In the genomic region with DNA sequence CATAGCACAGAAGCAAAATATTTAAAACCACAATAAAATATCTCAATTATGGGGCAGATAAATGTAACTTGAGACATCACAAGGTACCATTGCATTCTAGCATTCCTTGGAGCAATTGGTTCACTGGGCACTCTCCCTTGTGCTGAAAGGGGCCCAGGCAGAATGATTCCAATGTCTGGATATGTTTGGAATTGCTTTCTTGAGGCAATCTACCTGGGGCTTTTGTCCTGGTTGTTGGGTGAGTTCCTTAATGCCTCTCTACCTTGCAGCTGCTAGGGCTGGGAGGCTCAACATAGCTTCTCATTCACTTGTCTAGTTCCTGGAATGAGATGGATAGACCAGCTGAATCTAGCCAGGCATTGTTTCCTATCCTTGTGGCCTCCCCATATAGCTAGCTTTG, we compare ENCODE assay signal across 19 cellular contexts.
"Had no signal": no experiment of that assay in that cellular context is flagged by ENCODE, and none has a peak within 500 bp of the region (broad histone marks: within the 10 kb centered on the region; RNA-seq: fewer than 3 reads in every experiment).

No MANE protein-coding gene starts in this region.

- H3K4me3 ChIP-seq: coronary artery, esophagus muscularis mucosa, gastroesophageal sphincter, heart left ventricle, hepatocyte, left lung, lower lobe of right lung had no signal

- H3K9me3 Mint-ChIP-seq: dendritic cell treated with granulocyte-macrophage colony-stimulating factor and Interleukin-4, amounts not matched to agents 40 ng/mL and 50 ng/mL, for 4 days; endodermal cell had no signal

- H3K4me1 ChIP-seq: esophagus muscularis mucosa, foreskin keratinocyte, gastroesophageal sphincter, heart left ventricle, left lung, lower lobe of right lung had no signal

- H3K27me3 ChIP-seq: esophagus muscularis mucosa, foreskin keratinocyte, gastroesophageal sphincter, heart left ventricle, hepatocyte, left lung had no signal

- DNase-seq: effector CD8-positive, alpha-beta T cell; effector memory CD8-positive, alpha-beta T cell; endodermal cell; foreskin keratinocyte; heart left ventricle; hypothalamus; immature natural killer cell; left cardiac atrium; left lung; left ventricle myocardium superior; lower lobe of right lung; mesenchymal stem cell; midbrain; naive thymus-derived CD4-positive, alpha-beta T cell had no signal

- H3K4me1 Mint-ChIP-seq: endodermal cell; immature natural killer cell; naive thymus-derived CD4-positive, alpha-beta T cell had no signal

- H3K9me3 ChIP-seq: esophagus muscularis mucosa, gastroesophageal sphincter, heart left ventricle, left lung, lower lobe of right lung had no signal

- H3K27me3 Mint-ChIP-seq: dendritic cell treated with granulocyte-macrophage colony-stimulating factor and Interleukin-4, amounts not matched to agents 40 ng/mL and 50 ng/mL, for 4 days; effector memory CD8-positive, alpha-beta T cell had no signal

- H3K36me3 Mint-ChIP-seq: immature natural killer cell; naive thymus-derived CD4-positive, alpha-beta T cell had no signal

- H3K4me3 Mint-ChIP-seq: dendritic cell treated with granulocyte-macrophage colony-stimulating factor and Interleukin-4, amounts not matched to agents 40 ng/mL and 50 ng/mL, for 4 days; effector memory CD8-positive, alpha-beta T cell; endodermal cell; immature natural killer cell; naive thymus-derived CD4-positive, alpha-beta T cell had no signal

- H3K27ac Mint-ChIP-seq: dendritic cell treated with granulocyte-macrophage colony-stimulating factor and Interleukin-4, amounts not matched to agents 40 ng/mL and 50 ng/mL, for 4 days; effector memory CD8-positive, alpha-beta T cell; endodermal cell; immature natural killer cell; naive thymus-derived CD4-positive, alpha-beta T cell had no signal

- H3K27ac ChIP-seq: coronary artery, esophagus muscularis mucosa, foreskin keratinocyte, gastroesophageal sphincter, heart left ventricle, hepatocyte, left lung, lower lobe of right lung had no signal

- H2AFZ ChIP-seq: hepatocyte had no signal

- H3K79me2 ChIP-seq: hepatocyte had no signal

- H3K36me3 ChIP-seq: esophagus muscularis mucosa, gastroesophageal sphincter, heart left ventricle, left lung, lower lobe of right lung had no signal

- H3K4me2 ChIP-seq: hepatocyte had no signal
